ENCODE assay signal across 13 cellular contexts in the genomic region with DNA sequence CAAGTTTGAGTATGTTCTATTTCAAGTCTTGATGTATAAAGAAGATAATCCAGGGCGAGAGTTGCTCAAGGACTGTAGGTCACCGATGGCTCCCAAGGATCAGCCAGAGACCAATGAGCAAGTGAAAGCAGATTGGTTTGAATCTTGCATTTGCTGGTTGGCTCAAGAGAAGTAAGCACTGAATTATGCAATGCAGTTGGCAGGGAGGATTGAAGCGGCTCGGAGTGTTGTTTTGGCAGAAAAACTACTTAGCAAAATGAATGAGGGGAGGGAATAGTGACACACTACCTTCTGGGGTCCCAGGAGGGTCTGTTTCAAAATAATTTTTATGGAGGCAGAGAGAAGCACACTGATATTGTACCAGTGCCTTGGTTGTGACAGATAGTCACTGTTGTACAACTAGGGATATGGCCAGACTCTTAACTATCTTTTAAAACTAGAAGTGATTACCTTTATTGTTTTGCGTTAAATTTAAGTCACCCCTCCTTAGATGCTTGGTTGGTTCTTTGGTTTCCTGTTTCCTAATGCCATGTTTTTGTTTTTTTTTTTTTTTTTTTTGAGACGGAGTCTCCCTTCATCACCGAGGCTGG. TPM values are rescaled to one million over a fixed set of nuclear protein-coding genes. Genes with fewer than 3 reads are reported as not detected.
DNase-seq lines count a peak whose midpoint lies in the region; ATAC-seq, FAIRE-seq and TF ChIP-seq lines count a peak whose summit lies in the region.
"Had no signal": no experiment of that assay in that cellular context is flagged by ENCODE, and none has a peak within 500 bp of the region (broad histone marks: within the 10 kb centered on the region; RNA-seq: fewer than 3 reads in every experiment).

No MANE protein-coding gene starts in this region.

- H3K4me3 Mint-ChIP-seq in Calu3 (ENCODE audit: low read depth, unreplicated experiment) = no peak overlapping the region

- no peak overlapping the region for H2BK20ac ChIP-seq in H1 (ENCODE audit: low read length)

- no peak overlapping the region for H3K23ac ChIP-seq in H1 (ENCODE audit: insufficient read length)

- no peak for FAIRE-seq in H1 (lab: Jason Lieb, UNC)
- FAIRE-seq: A204.1, G401.6 had no signal

- no peak overlapping the region for H2BK12ac ChIP-seq in H1 (ENCODE audit: low read depth, low read length)

- H3K27me3 ChIP-seq in H1 (replicated peaks in 1 of 4; ENCODE audit: control insufficient read depth in 3 of 4, extremely low read depth in 1 of 4, insufficient read depth in 3 of 4, low read length in 3 of 4) (no peaks in the 10 kb centered on the region), vagina (no peaks in the 10 kb centered on the region)

- peaks cover 3% of the 10 kb centered on the region for H3K79me1 ChIP-seq in H1 (ENCODE audit: low read depth, low read length)

- no peak overlapping the region for H3K4me2 ChIP-seq in H1 (ENCODE audit: insufficient read depth in 1 of 2, low read depth in 2 of 2, low read length in 2 of 2)

- no TSS peak for BruUV-seq in Calu3 (replicated peaks; lab: Mats Ljungman, UMichigan)

- no peak overlapping the region for H3K14ac ChIP-seq in H1 (ENCODE audit: insufficient read length)

- no peak overlapping the region for H2BK120ac ChIP-seq in H1 (replicated peaks; ENCODE audit: low read depth, low read length)

- no peak overlapping the region for H3K9ac ChIP-seq in H1 (replicated peaks in 1 of 4; ENCODE audit: extremely low read depth in 1 of 4, low read depth in 3 of 4, low read length in 3 of 4)

- TF ChIP-seq RAD21 in H1 (IDR thresholded peaks at IDR 0.05 in 1 of 2, conservative IDR thresholded peaks at IDR 0.05 in 1 of 2; ENCODE audit: low read depth in 2 of 2, low read length in 2 of 2) = no peak

- H3K27ac ChIP-seq in H1 (ENCODE audit: low read depth, low read length) = no peak overlapping the region
- peak overlapping the region; percentile 48 for H3K27ac ChIP-seq in vagina

- peak overlapping the region; percentile 46; the same call in 1 of the 2 replicates for H2BK15ac ChIP-seq in H1 (ENCODE audit: low read length)

- no peaks in the 10 kb centered on the region for H3K4me1 Mint-ChIP-seq in Calu3 (ENCODE audit: low read depth, unreplicated experiment)

- H3K36me3 ChIP-seq in H1 (ENCODE audit: control insufficient read depth in 2 of 4, insufficient read depth in 4 of 4, low read length in 3 of 4) (0 out of 8 replicates have a peak, but pooled peaks cover 0 to 2% (median 0%) of the 10 kb centered on the region in 4 experiments), vagina (no peaks in the 10 kb centered on the region)

- no peak overlapping the region for H3K4me3 ChIP-seq in H1 (ENCODE audit: extremely low read depth in 1 of 4, insufficient read depth in 2 of 4, low read depth in 3 of 4, low read length in 4 of 4)
- no peak overlapping the region for H3K4me3 ChIP-seq in vagina

- H3K9me3 ChIP-seq in H1 (ENCODE audit: insufficient read depth in 2 of 2, low read depth in 1 of 2, low read length in 1 of 2) (no peaks in the 10 kb centered on the region), vagina (no peaks in the 10 kb centered on the region)

- no peak overlapping the region for H3K18ac ChIP-seq in H1 (ENCODE audit: extremely low read depth, low read length)

- H3K4me1 ChIP-seq in H1 (replicated peaks in 1 of 4; ENCODE audit: control insufficient read depth in 3 of 4, insufficient read depth in 4 of 4, low read length in 3 of 4) (peaks cover 0 to 7% (median 1%) of the 10 kb centered on the region in 4 experiments; a peak in 2 of 7 replicates), vagina (peaks cover 13% of the 10 kb centered on the region)

- intact Hi-C loops in Right ventricle myocardium inferior (cut with DNase I) (no loop called here), cardiac septum (cut with DNase I) (no loop called here), vagina (cut with DNase I) (no loop called here), Calu3 (cut with micrococcal nuclease; ENCODE audit: unreplicated experiment) (no loop called here)

- H2AK5ac ChIP-seq in H1 (ENCODE audit: low read depth, low read length) = no peak overlapping the region

- CTCF ChIA-PET in H1 (lab: Charles Lee; ENCODE audit: partially characterized antibody) (interaction anchor here (1.3 kb wide), 1 partner anchor 178 kb away, joined by 3 read pairs; no protein-coding TSS in a partner anchor), Calu3 (lab: Charles Lee) (no interaction called here)

- no peak for TF ChIP-seq EP300 in H1 (IDR thresholded peaks at IDR 0.05; ENCODE audit: borderline replicate concordance in 1 of 2, low read depth in 2 of 2, low read length in 2 of 2)

- H4K5ac ChIP-seq in H1 (ENCODE audit: insufficient read length, low read depth, low read length) = no peak overlapping the region

- DNase-seq in Right ventricle myocardium inferior (ENCODE audit: missing footprints) (no peak), cardiac septum (ENCODE audit: low spot score) (no peak), H1 (ENCODE audit: low read depth in 1 of 2, low spot score in 2 of 2) (no peak), medulla oblongata (ENCODE audit: extremely low spot score) (peak; percentile 77), vagina (ENCODE audit: extremely low spot score in 2 of 2) (no peak), Calu3 (no peak), NCI-H1694 (lab: John Stamatoyannopoulos, UW) (no peak)
- DNase-seq: activated CD4-positive, alpha-beta T cell treated with anti-CD3 and anti-CD28 coated beads, Interleukin-2, amount 50 U/mL, for 1 hour; SHP77; stimulated activated CD4-positive, alpha-beta T cell treated with anti-CD3 and anti-CD28 coated beads, Interleukin-1b, Interleukin-23, amount 100 ng/mL, for 48 hours had no signal

- no peak overlapping the region for H2BK5ac ChIP-seq in H1 (ENCODE audit: low read depth, low read length)

- no peak overlapping the region for H2AFZ ChIP-seq in H1 (ENCODE audit: low read length)

- TF ChIP-seq POLR2A in H1 (IDR thresholded peaks at IDR 0.05; ENCODE audit: control extremely low read depth in 1 of 2, low read depth in 2 of 2, low read length in 2 of 2) (no peak), vagina (IDR thresholded peaks at IDR 0.05) (no peak)

- H3K23me2 ChIP-seq in H1 (ENCODE audit: low read depth, low read length) = no peaks in the 10 kb centered on the region

- H3K27ac Mint-ChIP-seq in Calu3 (ENCODE audit: unreplicated experiment) = no peak overlapping the region

- H3K9me3 Mint-ChIP-seq in Calu3 (ENCODE audit: low read depth, unreplicated experiment) = no peaks in the 10 kb centered on the region

- H4K20me1 ChIP-seq in H1 (replicated peaks in 1 of 2; ENCODE audit: control insufficient read depth in 1 of 2, insufficient read depth in 2 of 2, low read length in 2 of 2) = peaks cover 0 to 2% of the 10 kb centered on the region in 2 experiments

- no peak overlapping the region for H3K4ac ChIP-seq in H1 (replicated peaks; ENCODE audit: insufficient read length, low read depth, low read length)

- WGBS in H1 (ENCODE audit: extremely low coverage in 1 of 2, insufficient coverage in 1 of 2, insufficient read length in 1 of 2, insufficient replicate concordance in 2 of 2, low coverage in 1 of 2, low lambda C conversion rate in 2 of 2, missing lambda C conversion rate in 1 of 2), 2 experiments = 81% methylated on average over 5 of the region's 7 CpGs; no CpG with 5 or more reads in 1 of the 2 experiments

- no peaks in the 10 kb centered on the region for H3K27me3 Mint-ChIP-seq in Calu3 (ENCODE audit: unreplicated experiment)

- POLR2A ChIA-PET in H1 (lab: Charles Lee; ENCODE audit: partially characterized antibody) = interaction anchor here (0.6 to 1.5 kb wide), 2 partner anchors 12 to 66 kb away, joined by 4 read pairs; no protein-coding TSS in a partner anchor

- H4K91ac ChIP-seq in H1 (replicated peaks; ENCODE audit: insufficient read length, low read length) = no peak overlapping the region

- TF ChIP-seq CTCF in H1 (IDR thresholded peaks at IDR 0.05; ENCODE audit: control extremely low read depth in 1 of 3, insufficient read depth in 1 of 3, low read depth in 1 of 3, low read length in 3 of 3) (no peak), vagina (IDR thresholded peaks at IDR 0.05) (no peak), Calu3 (IDR thresholded peaks at IDR 0.05; ENCODE audit: unreplicated experiment) (no peak)

- H4K8ac ChIP-seq in H1 (ENCODE audit: extremely low read depth, insufficient read depth, low read length) = no peak overlapping the region

- peak; percentile 90 for ATAC-seq in Right ventricle myocardium inferior
- ATAC-seq in HG03159 (IDR thresholded peaks at IDR 0.05; ENCODE audit: unreplicated experiment) = no peak

- H3K56ac ChIP-seq in H1 (replicated peaks; ENCODE audit: insufficient read length, low read depth, low read length) = no peak overlapping the region

- H3K79me2 ChIP-seq in H1 (ENCODE audit: control insufficient read depth in 1 of 2, insufficient read depth in 2 of 2, low read length in 2 of 2) = peaks cover 0 to 71% of the 10 kb centered on the region in 2 experiments; a peak in 2 of 4 replicates

- no peaks in the 10 kb centered on the region for H3K36me3 Mint-ChIP-seq in Calu3 (ENCODE audit: insufficient read depth, unreplicated experiment)

TF ChIP-seq in H1, 55 proteins besides CTCF, POLR2A, EP300 and RAD21:
- TF ChIP-seq KDM5A (IDR thresholded peaks at IDR 0.05; ENCODE audit: low read length) = no peak
- TF ChIP-seq RXRA (IDR thresholded peaks at IDR 0.05; ENCODE audit: insufficient read depth, low read depth, low read length) = no peak
- no peak for TF ChIP-seq ZNF274 (IDR thresholded peaks at IDR 0.05; ENCODE audit: borderline replicate concordance, extremely low read depth, low read length)
- TF ChIP-seq, protein P1, sequence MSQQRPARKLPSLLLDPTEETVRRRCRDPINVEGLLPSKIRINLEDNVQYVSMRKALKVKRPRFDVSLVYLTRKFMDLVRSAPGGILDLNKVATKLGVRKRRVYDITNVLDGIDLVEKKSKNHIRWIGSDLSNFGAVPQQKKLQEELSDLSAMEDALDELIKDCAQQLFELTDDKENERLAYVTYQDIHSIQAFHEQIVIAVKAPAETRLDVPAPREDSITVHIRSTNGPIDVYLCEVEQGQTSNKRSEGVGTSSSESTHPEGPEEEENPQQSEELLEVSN (IDR thresholded peaks at IDR 0.05) = no peak
- TF ChIP-seq CEBPB (IDR thresholded peaks at IDR 0.05; ENCODE audit: low read depth, low read length) = peak; percentile 40; the same call in 1 of the 2 replicates

RNA-seq across cellular contexts. Expression of gene SASH1, which starts 15.7 kb away (rescaled TPM):
- total RNA-seq in Right ventricle myocardium inferior (36.8 TPM), cardiac septum (20.5 TPM), vagina (86.4 TPM), Calu3 (2022) (12.1 and 12.3 TPM in 2 replicates)
- total RNA-seq in H1 (2021; fragmentation: NEBNext Ultra II Directional; extraction: Animal tissue kit (Norgen Biotek cat#: 25700)) = 18.0 and 20.2 TPM in 2 replicates
- 6.0 and 6.9 TPM in 2 replicates for polyA plus RNA-seq in H1 (2011; rRNA removed)
- polyA plus RNA-seq in H1 (2011; cell fraction: cytosol; rRNA removed) = 8.0 TPM
- polyA plus RNA-seq in H1 (2011; cell fraction: nucleus; rRNA removed) = 11.8 TPM
- polyA plus RNA-seq in H1 (2012, experiment 1 of 2) = 8.9 to 9.5 TPM (median 9.4 TPM) in 4 replicates
- 1.0 TPM for polyA plus RNA-seq in H1 (2012, experiment 2 of 2)
- polyA plus RNA-seq in H1 (2013, experiment 1 of 2) = 7.6 TPM
- 6.6 TPM for polyA plus RNA-seq in H1 (2013, experiment 2 of 2)
- polyA minus RNA-seq in H1 (2011; rRNA and poly(A)+ RNA removed) = 14.6 and 19.3 TPM in 2 replicates
- 16.5 TPM for polyA minus RNA-seq in H1 (2011; cell fraction: cytosol; rRNA and poly(A)+ RNA removed)
- 37.0 TPM for polyA minus RNA-seq in H1 (2011; cell fraction: nucleus; rRNA and poly(A)+ RNA removed)
